In genomic region chr2:219737270-219737691, GRCh38 we compare ENCODE assay signal across 1 cellular context.
TF ChIP-seq lines count a peak whose summit lies in the region.

No MANE protein-coding gene starts in this region.

TF ChIP-seq in GM23338, 12 proteins besides CTCF, POLR2A, EP300 and RAD21 (continued from another document):
- TF ChIP-seq ETS1 (IDR thresholded peaks at IDR 0.05) (no peak), EZH2phosphoT487 (IDR thresholded peaks at IDR 0.05; ENCODE audit: unreplicated experiment) (no peak), JUNB (IDR thresholded peaks at IDR 0.05; ENCODE audit: unreplicated experiment) (no peak), REST (IDR thresholded peaks at IDR 0.05; ENCODE audit: unreplicated experiment) (no peak), STAT1 (IDR thresholded peaks at IDR 0.05; ENCODE audit: unreplicated experiment) (no peak), ZNF331 (CRISPR knock-in tag; IDR thresholded peaks at IDR 0.05; ENCODE audit: low read depth) (no peak), ZNF114 (CRISPR knock-in tag; IDR thresholded peaks at IDR 0.05) (no peak)
TF ChIP-seq in GM23338: peak in this region for 0.
